8 cellular contexts compared by ENCODE assay signal in genomic region chr22:35648066-35649025, GRCh38. TPM values are rescaled to one million over a fixed set of nuclear protein-coding genes. Genes with fewer than 3 reads are reported as not detected.
A peak's percentile ranks its signal among the peaks of the same experiment; 100 is the strongest.
DNase-seq lines count a peak whose midpoint lies in the region; ATAC-seq and TF ChIP-seq lines count a peak whose summit lies in the region.

APOL6 (plus strand) TSS chr22:35648446; CDS start chr22:35656426, 7,980 bp downstream.

- peaks cover 0 to 3% of the 10 kb centered on the region in 2 donors for H3K9me3 ChIP-seq in esophagus (ENCODE audit: control insufficient read depth in 2 of 2, insufficient read depth in 1 of 2, low read depth in 1 of 2, low read length in 1 of 2)
- no peaks in the 10 kb centered on the region for H3K9me3 ChIP-seq in naive thymus-derived CD4-positive, alpha-beta T cell (ENCODE audit: control insufficient read depth in 2 of 3, low read length in 3 of 3)

- DNase-seq in Calu3 = peak; percentile 37
- DNase-seq in H4 (ENCODE audit: low spot score) = peak; percentile 63
- peak; percentile 93 for DNase-seq in NOMO-1 treated with DMSO at 0.1 percent for 48 hours (lab: John Stamatoyannopoulos, UW; ENCODE audit: unreplicated experiment)
- DNase-seq in activated CD8-positive, alpha-beta memory T cell treated with anti-CD3 and anti-CD28 coated beads, Interleukin-2, amount 50 U/mL, for 4 hours = peak; percentile 48
- DNase-seq in naive thymus-derived CD4-positive, alpha-beta T cell = peak; percentile 31 to 81 (median 79)

- no peaks in the 10 kb centered on the region for H3K27me3 Mint-ChIP-seq in Calu3 (ENCODE audit: unreplicated experiment)
- no peaks in the 10 kb centered on the region for H3K27me3 Mint-ChIP-seq in naive thymus-derived CD4-positive, alpha-beta T cell

- no peaks in the 10 kb centered on the region for H3K27me3 ChIP-seq in esophagus (ENCODE audit: control insufficient read depth in 1 of 2, insufficient read depth in 2 of 2, low read length in 2 of 2)
- no peaks in the 10 kb centered on the region for H3K27me3 ChIP-seq in naive thymus-derived CD4-positive, alpha-beta T cell (ENCODE audit: control insufficient read depth in 2 of 2, insufficient read depth in 2 of 2, low read length in 2 of 2)

- BruUV-seq in Calu3 (replicated peaks; lab: Mats Ljungman, UMichigan) = TSS peak; percentile 73

- TF ChIP-seq CTCF in Calu3 (IDR thresholded peaks at IDR 0.05; ENCODE audit: unreplicated experiment) = no peak
- no peak for TF ChIP-seq CTCF in subcutaneous adipose tissue (IDR thresholded peaks at IDR 0.05; ENCODE audit: low read depth)

- POLR2A ChIA-PET in naive thymus-derived CD4-positive, alpha-beta T cell (lab: Charles Lee) = interaction anchor here (0.5 to 7.0 kb wide), 14 partner anchors 11 to 591 kb away, joined by 3 to 96 read pairs (median 3); partner anchors contain the start of genes APOL2, APOL3 and TOM1

- H3K4me1 ChIP-seq in esophagus (ENCODE audit: control insufficient read depth in 2 of 2, insufficient read depth in 2 of 2, low read length in 1 of 2) = peaks cover 0 to 9% of the 10 kb centered on the region in 2 donors
- peaks cover 27% of the 10 kb centered on the region in 2 donors for H3K4me1 ChIP-seq in naive thymus-derived CD4-positive, alpha-beta T cell (ENCODE audit: control insufficient read depth in 2 of 2, insufficient read depth in 2 of 2, low read length in 2 of 2)

- peak; percentile 80 for ATAC-seq in naive thymus-derived CD4-positive, alpha-beta T cell
- no peak for ATAC-seq in HG03520 (IDR thresholded peaks at IDR 0.05; ENCODE audit: unreplicated experiment)

- peak within 1 kb of the TSS; percentile 56 to 90 for H3K4me3 ChIP-seq in esophagus (ENCODE audit: low read depth in 1 of 2, low read length in 2 of 2)
- peak within 1 kb of the TSS; percentile 93 for H3K4me3 ChIP-seq in naive thymus-derived CD4-positive, alpha-beta T cell (ENCODE audit: low read length)

- 6 to 10% methylated on average over 18 of the region's 18 CpGs for WGBS in esophagus, 2 donors

- H3K4me3 Mint-ChIP-seq in Calu3 (ENCODE audit: low read depth, unreplicated experiment) = peak within 1 kb of the TSS; percentile 97
- H3K4me3 Mint-ChIP-seq in naive thymus-derived CD4-positive, alpha-beta T cell = peak within 1 kb of the TSS; percentile 95 to 100 (median 100)

- H3K36me3 Mint-ChIP-seq in Calu3 (ENCODE audit: insufficient read depth, unreplicated experiment) = peaks cover 17% of the 10 kb centered on the region
- H3K36me3 Mint-ChIP-seq in naive thymus-derived CD4-positive, alpha-beta T cell = peaks cover 3 to 41% (median 18%) of the 10 kb centered on the region in 5 donors

- intact Hi-C loops in Calu3 (cut with micrococcal nuclease; ENCODE audit: unreplicated experiment) = no loop called here
- intact Hi-C loops in naive thymus-derived CD4-positive, alpha-beta T cell (cut with micrococcal nuclease) = loop anchor here (1.0 to 5.0 kb wide), 5 partner anchors 12 to 881 kb away; partner anchors contain the start of genes EIF3D (in 1 of the 2) and TOM1 (in 1 of the 2)

- CTCF ChIA-PET in Calu3 (lab: Charles Lee) = interaction anchor here (0.6 to 1.2 kb wide), 4 partner anchors 18 to 411 kb away, joined by 3 to 6 read pairs (median 5); no protein-coding TSS in a partner anchor
- CTCF ChIA-PET in naive thymus-derived CD4-positive, alpha-beta T cell (lab: Charles Lee) = interaction anchor here (0.5 to 1.2 kb wide), 6 partner anchors 13 to 690 kb away, joined by 3 to 5 read pairs (median 3); no protein-coding TSS in a partner anchor

- peak within 1 kb of the TSS; percentile 89 to 98 for H3K27ac ChIP-seq in esophagus (ENCODE audit: low read depth in 2 of 2, low read length in 1 of 2)
- H3K27ac ChIP-seq in naive thymus-derived CD4-positive, alpha-beta T cell (ENCODE audit: low read depth, low read length) = peak within 1 kb of the TSS; percentile 96

- peak within 1 kb of the TSS; percentile 100 for H3K27ac Mint-ChIP-seq in Calu3 (ENCODE audit: unreplicated experiment)
- H3K27ac Mint-ChIP-seq in naive thymus-derived CD4-positive, alpha-beta T cell = peak within 1 kb of the TSS; percentile 97 to 100 (median 100)

- H3K36me3 ChIP-seq in esophagus (ENCODE audit: control insufficient read depth in 2 of 2, insufficient read depth in 2 of 2, low read length in 1 of 2) = no peaks in the 10 kb centered on the region
- peaks cover 0 to 5% (median 3%) of the 10 kb centered on the region in 3 experiments for H3K36me3 ChIP-seq in naive thymus-derived CD4-positive, alpha-beta T cell (ENCODE audit: control insufficient read depth in 2 of 3, insufficient read depth in 3 of 3, low read length in 3 of 3)

- peaks cover 2% of the 10 kb centered on the region for H3K9me3 Mint-ChIP-seq in Calu3 (ENCODE audit: low read depth, unreplicated experiment)
- H3K9me3 Mint-ChIP-seq in naive thymus-derived CD4-positive, alpha-beta T cell = peaks cover 0 to 6% (median 0%) of the 10 kb centered on the region in 11 donors

- peaks cover 15% of the 10 kb centered on the region for H3K4me1 Mint-ChIP-seq in Calu3 (ENCODE audit: low read depth, unreplicated experiment)
- H3K4me1 Mint-ChIP-seq in naive thymus-derived CD4-positive, alpha-beta T cell = peaks cover 17 to 54% (median 41%) of the 10 kb centered on the region in 7 donors

RNA-seq across cellular contexts. Expression of gene APOL6, which starts in this region (rescaled TPM):
- total RNA-seq in Calu3 (2022) = 24.0 and 39.9 TPM in 2 replicates
- 13.6 and 14.9 TPM in 2 replicates for total RNA-seq in H4 (2014; rRNA removed; shearing (Covaris generic))
- 1 to 10 TPM; 2.8 to 3.8 TPM for polyA plus RNA-seq in esophagus
- 10 to 100 TPM; 33.4 to 99.8 (median 38.2) TPM for total RNA-seq in naive thymus-derived CD4-positive, alpha-beta T cell
- polyA plus RNA-seq in naive thymus-derived CD4-positive, alpha-beta T cell = 10 to 100 TPM; 18.8 to 22.5 TPM
- 100 to 1,000 TPM in 2 of 4 donors, 10 to 100 TPM in 2; 64.1 to 117 (median 101) TPM for total RNA-seq in subcutaneous adipose tissue

Comparison
In these comparisons a context has a peak if more than half of its experiments do, and no peak if none do; other contexts are left out.
1. RNA of gene APOL6 (polyA plus RNA-seq): 18.8 to 22.5 TPM in naive thymus-derived CD4-positive, alpha-beta T cell; 2.8 to 3.8 TPM in esophagus; every median in the first group is over 4 times any median in the second.
2. DNase-seq: peak in every context shown above with its lines; median percentile 93 in NOMO-1 treated with DMSO at 0.1 percent for 48 hours; 79 in naive thymus-derived CD4-positive, alpha-beta T cell; 63 in H4; 48 in activated CD8-positive, alpha-beta memory T cell treated with anti-CD3 and anti-CD28 coated beads, Interleukin-2, amount 50 U/mL, for 4 hours; 37 in Calu3.